18 cellular contexts compared by ENCODE assay signal in the genomic region with DNA sequence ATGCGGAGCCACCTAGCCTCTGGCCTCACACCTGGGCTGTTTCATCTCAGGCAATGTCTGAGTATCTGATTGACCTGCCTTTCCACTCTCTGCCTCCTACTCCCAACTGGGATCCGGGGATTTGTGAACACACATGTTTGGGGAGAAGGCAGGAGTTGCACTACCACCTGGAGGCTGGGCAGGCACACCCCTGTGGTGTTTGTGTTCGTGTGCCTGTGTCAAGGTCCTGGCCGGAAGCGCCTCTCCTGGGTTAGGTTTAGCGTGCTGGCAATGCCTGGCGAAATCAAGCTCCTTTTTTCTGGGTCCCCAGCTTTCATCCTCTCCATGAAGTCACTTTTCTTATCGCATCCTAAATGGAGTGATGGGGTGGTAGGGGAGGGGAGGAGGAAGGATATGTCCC.
DNase-seq lines count a peak whose midpoint lies in the region; ATAC-seq, FAIRE-seq and TF ChIP-seq lines count a peak whose summit lies in the region.
"Had no signal": no experiment of that assay in that cellular context is flagged by ENCODE, and none has a peak within 500 bp of the region (broad histone marks: within the 10 kb centered on the region; RNA-seq: fewer than 3 reads in every experiment).

No MANE protein-coding gene starts in this region.

- H2AK5ac ChIP-seq in H1 (ENCODE audit: low read depth, low read length): no peak overlapping the region

- H2BK15ac ChIP-seq in H1 (ENCODE audit: low read length): no peak overlapping the region

- peaks cover 11% of the 10 kb centered on the region for H3K4me1 ChIP-seq in HepG2 (ENCODE audit: insufficient read depth, low read length)
- no peaks in the 10 kb centered on the region for H3K4me1 ChIP-seq in right lobe of liver
- H3K4me1 ChIP-seq in H1 (replicated peaks in 1 of 4; ENCODE audit: control insufficient read depth in 3 of 4, insufficient read depth in 4 of 4, low read length in 3 of 4): peaks cover 0 to 3% (median 1%) of the 10 kb centered on the region in 4 experiments; a peak in 1 of 7 replicates
- peaks cover 11% of the 10 kb centered on the region for H3K4me1 ChIP-seq in mucosa of stomach (ENCODE audit: control insufficient read depth, insufficient read depth, low read length)

- no peaks in the 10 kb centered on the region for H3K36me3 Mint-ChIP-seq in type B pancreatic cell
- H3K36me3 Mint-ChIP-seq: IgD-negative memory B cell had no signal

- no peak overlapping the region for H3K14ac ChIP-seq in H1 (ENCODE audit: insufficient read length)

- peak overlapping the region; percentile 19; the same call in 1 of the 2 replicates for H2BK12ac ChIP-seq in H1 (ENCODE audit: low read depth, low read length)

- H3K23ac ChIP-seq in H1 (ENCODE audit: insufficient read length): no peak overlapping the region

- H3K4ac ChIP-seq in H1 (replicated peaks; ENCODE audit: insufficient read length, low read depth, low read length): no peak overlapping the region

- H3K56ac ChIP-seq in H1 (replicated peaks; ENCODE audit: insufficient read length, low read depth, low read length): no peak overlapping the region

- H3K4me3 Mint-ChIP-seq in type B pancreatic cell: no peak overlapping the region
- H3K4me3 Mint-ChIP-seq: IgD-negative memory B cell had no signal

- H3K4me3 ChIP-seq in HepG2 (replicated peaks in 1 of 3; ENCODE audit: insufficient read depth in 1 of 3, low read depth in 2 of 3, low read length in 3 of 3) (no peak overlapping the region), right lobe of liver (no peak overlapping the region), H1 (ENCODE audit: extremely low read depth in 1 of 4, insufficient read depth in 2 of 4, low read depth in 3 of 4, low read length in 4 of 4) (no peak overlapping the region), mucosa of stomach (ENCODE audit: low read length) (no peak overlapping the region)
- H3K4me3 ChIP-seq: BLaER1 had no signal

- DNase-seq in HepG2 (ENCODE audit: low spot score) (no peak), right lobe of liver (no peak), H1 (ENCODE audit: low read depth in 1 of 2, low spot score in 2 of 2) (no peak), type B pancreatic cell (ENCODE audit: extremely low spot score, unreplicated experiment) (no peak), left cardiac atrium (no peak), activated gamma-delta T cell treated with Interleukin-2 at 50 U/mL for 16 hours (no peak)
- DNase-seq: 8988T, AML-193, DMS 273 treated with DMSO at 0.1 percent for 48 hours, DMS79 treated with DMSO at 0.1 percent for 48 hours, EL, H7 had no signal

- no peak overlapping the region for H2BK20ac ChIP-seq in H1 (ENCODE audit: low read length)

- no peak overlapping the region for H4K8ac ChIP-seq in H1 (ENCODE audit: extremely low read depth, insufficient read depth, low read length)

- H3K79me1 ChIP-seq in H1 (ENCODE audit: low read depth, low read length): no peaks in the 10 kb centered on the region

- no peaks in the 10 kb centered on the region for H3K27me3 ChIP-seq in HepG2 (ENCODE audit: control insufficient read depth in 1 of 2, insufficient read depth in 2 of 2, low read length in 2 of 2)
- H3K27me3 ChIP-seq in right lobe of liver: no peaks in the 10 kb centered on the region
- no peaks in the 10 kb centered on the region for H3K27me3 ChIP-seq in H1 (replicated peaks in 1 of 4; ENCODE audit: control insufficient read depth in 3 of 4, extremely low read depth in 1 of 4, insufficient read depth in 3 of 4, low read length in 3 of 4)
- H3K27me3 ChIP-seq in mucosa of stomach (ENCODE audit: control insufficient read depth, insufficient read depth, low read length): no peaks in the 10 kb centered on the region
- H3K27me3 ChIP-seq: BLaER1 had no signal

- in situ Hi-C loops in HepG2 (cut with HindIII; ENCODE audit: extremely low pct_ligation_motif_present, low pct_unique_long_range_greater_than_20kb): no loop called here

- no peak for FAIRE-seq in HepG2 (lab: Jason Lieb, UNC)
- no peak for FAIRE-seq in H1 (lab: Jason Lieb, UNC)
- FAIRE-seq: G401.6, GM12891 had no signal

- H2BK120ac ChIP-seq in H1 (replicated peaks; ENCODE audit: low read depth, low read length): no peak overlapping the region

- H3K27ac ChIP-seq in HepG2 (ENCODE audit: extremely low read length, insufficient read depth, low read length) (no peak overlapping the region), right lobe of liver (no peak overlapping the region), H1 (ENCODE audit: low read depth, low read length) (no peak overlapping the region)
- H3K27ac ChIP-seq: BLaER1 had no signal

- no peaks in the 10 kb centered on the region for H3K9me3 ChIP-seq in HepG2 (ENCODE audit: low read length)
- no peaks in the 10 kb centered on the region for H3K9me3 ChIP-seq in right lobe of liver
- no peaks in the 10 kb centered on the region; a peak in 1 of 4 replicates for H3K9me3 ChIP-seq in H1 (ENCODE audit: insufficient read depth in 2 of 2, low read depth in 1 of 2, low read length in 1 of 2)
- no peaks in the 10 kb centered on the region for H3K9me3 ChIP-seq in mucosa of stomach (ENCODE audit: control insufficient read depth, low read length)
- H3K9me3 ChIP-seq: BLaER1 had no signal

- peak overlapping the region; percentile 19; the same call in 1 of the 2 replicates for H3K4me2 ChIP-seq in HepG2 (ENCODE audit: low read depth, low read length)
- no peak overlapping the region for H3K4me2 ChIP-seq in H1 (ENCODE audit: insufficient read depth in 1 of 2, low read depth in 2 of 2, low read length in 2 of 2)
- H3K4me2 ChIP-seq: BLaER1 had no signal

- H3K36me3 ChIP-seq in HepG2 (replicated peaks in 1 of 2; ENCODE audit: control insufficient read depth in 1 of 2, insufficient read depth in 2 of 2, low read length in 2 of 2) (no peaks in the 10 kb centered on the region), right lobe of liver (no peaks in the 10 kb centered on the region), H1 (ENCODE audit: control insufficient read depth in 2 of 4, insufficient read depth in 4 of 4, low read length in 3 of 4) (no peaks in the 10 kb centered on the region), mucosa of stomach (ENCODE audit: control insufficient read depth, insufficient read depth, low read length) (no peaks in the 10 kb centered on the region)
- H3K36me3 ChIP-seq: BLaER1 had no signal

- no peak for TF ChIP-seq EP300 in HepG2 (IDR thresholded peaks at IDR 0.05; ENCODE audit: low read depth in 2 of 2, low read length in 2 of 2)
- no peak for TF ChIP-seq EP300 in HepG2 (CRISPR knock-in tag; IDR thresholded peaks at IDR 0.05; ENCODE audit: borderline replicate concordance)
- TF ChIP-seq EP300 in H1 (IDR thresholded peaks at IDR 0.05; ENCODE audit: borderline replicate concordance in 1 of 2, low read depth in 2 of 2, low read length in 2 of 2): no peak

- no TSS peak for BruUV-seq in HepG2 (replicated peaks; lab: Mats Ljungman, UMichigan)

- no peak overlapping the region; the same call in 1 of the 2 replicates for H3K18ac ChIP-seq in H1 (ENCODE audit: extremely low read depth, low read length)

- H4K20me1 ChIP-seq in HepG2 (ENCODE audit: insufficient read depth, low read length): no peaks in the 10 kb centered on the region
- no peaks in the 10 kb centered on the region for H4K20me1 ChIP-seq in H1 (replicated peaks in 1 of 2; ENCODE audit: control insufficient read depth in 1 of 2, insufficient read depth in 2 of 2, low read length in 2 of 2)
- H4K20me1 ChIP-seq: BLaER1 had no signal

- intact Hi-C loops in HepG2 (cut with micrococcal nuclease; ENCODE audit: unreplicated experiment) (no loop called here), right lobe of liver (cut with DNase I) (no loop called here), left cardiac atrium (cut with DNase I) (no loop called here)

- H3K79me2 ChIP-seq in HepG2 (ENCODE audit: insufficient read depth, low read length) (no peaks in the 10 kb centered on the region), H1 (ENCODE audit: control insufficient read depth in 1 of 2, insufficient read depth in 2 of 2, low read length in 2 of 2) (no peaks in the 10 kb centered on the region)

- CTCF ChIA-PET in HepG2 (lab: Yijun Ruan, JAX; ENCODE audit: low intra/inter-chr PET ratio, low total read pairs): no interaction called here
- CTCF ChIA-PET in H1 (lab: Charles Lee; ENCODE audit: partially characterized antibody): interaction anchor here (0.9 to 1.2 kb wide), 3 partner anchors 8 to 23 kb away, joined by 3 to 5 read pairs (median 3); no protein-coding TSS in a partner anchor

- POLR2A ChIA-PET in HepG2 (lab: Yijun Ruan, JAX) (no interaction called here), H1 (lab: Charles Lee; ENCODE audit: partially characterized antibody) (no interaction called here)

- no peaks in the 10 kb centered on the region for H3K9me3 Mint-ChIP-seq in type B pancreatic cell

- peaks cover 3% of the 10 kb centered on the region for H3K27me3 Mint-ChIP-seq in type B pancreatic cell

- H3K23me2 ChIP-seq in H1 (ENCODE audit: low read depth, low read length): peaks cover 9% of the 10 kb centered on the region; the same call in 1 of the 2 replicates

- no peak overlapping the region for H3K9ac ChIP-seq in HepG2 (ENCODE audit: insufficient read depth, low read depth, low read length)
- no peak overlapping the region for H3K9ac ChIP-seq in H1 (replicated peaks in 1 of 4; ENCODE audit: extremely low read depth in 1 of 4, low read depth in 3 of 4, low read length in 3 of 4)
- H3K9ac ChIP-seq in mucosa of stomach (ENCODE audit: low read length): peak overlapping the region; percentile 35
- H3K9ac ChIP-seq: BLaER1 had no signal

- TF ChIP-seq RAD21 in HepG2 (CRISPR knock-in tag; IDR thresholded peaks at IDR 0.05) (no peak), H1 (IDR thresholded peaks at IDR 0.05 in 1 of 2, conservative IDR thresholded peaks at IDR 0.05 in 1 of 2; ENCODE audit: low read depth in 2 of 2, low read length in 2 of 2) (no peak)

- H2BK5ac ChIP-seq in H1 (ENCODE audit: low read depth, low read length): no peak overlapping the region

- no peak overlapping the region for H4K91ac ChIP-seq in H1 (replicated peaks; ENCODE audit: insufficient read length, low read length)

- peak; percentile 32 for TF ChIP-seq CTCF in HepG2 (CRISPR knock-in tag; IDR thresholded peaks at IDR 0.05)
- TF ChIP-seq CTCF in right lobe of liver (IDR thresholded peaks at IDR 0.05): no peak
- TF ChIP-seq CTCF in H1 (IDR thresholded peaks at IDR 0.05; ENCODE audit: control extremely low read depth in 1 of 3, insufficient read depth in 1 of 3, low read depth in 1 of 3, low read length in 3 of 3): no peak
- no peak for TF ChIP-seq CTCF in type B pancreatic cell (conservative IDR thresholded peaks at IDR 0.05)

- WGBS in HepG2 (ENCODE audit: low lambda C conversion rate): 20% methylated on average over 7 of the region's 8 CpGs
- WGBS in right lobe of liver (ENCODE audit: insufficient coverage, low coverage, low lambda C conversion rate, missing lambda C conversion rate): 50% methylated on average over 1 of the region's 8 CpGs
- 73% methylated on average over 6 of the region's 8 CpGs; no CpG with 5 or more reads in 1 of the 2 experiments for WGBS in H1 (ENCODE audit: extremely low coverage in 1 of 2, insufficient coverage in 1 of 2, insufficient read length in 1 of 2, insufficient replicate concordance in 2 of 2, low coverage in 1 of 2, low lambda C conversion rate in 2 of 2, missing lambda C conversion rate in 1 of 2), 2 experiments

- H3K27ac Mint-ChIP-seq in type B pancreatic cell: peak overlapping the region; percentile 46
- H3K27ac Mint-ChIP-seq: IgD-negative memory B cell had no signal

- H2AFZ ChIP-seq in HepG2 (ENCODE audit: low read length) (no peak overlapping the region), H1 (ENCODE audit: low read length) (peak overlapping the region; percentile 65)

- TF ChIP-seq POLR2A in HepG2 (IDR thresholded peaks at IDR 0.05; ENCODE audit: insufficient read depth in 1 of 2, low read depth in 2 of 2, low read length in 2 of 2): no peak
- no peak for TF ChIP-seq POLR2A in right lobe of liver (IDR thresholded peaks at IDR 0.05)
- no peak for TF ChIP-seq POLR2A in H1 (IDR thresholded peaks at IDR 0.05; ENCODE audit: control extremely low read depth in 1 of 2, low read depth in 2 of 2, low read length in 2 of 2)

- ATAC-seq in HepG2 (no peak), right lobe of liver (no peak), left cardiac atrium (no peak), GM21381 (IDR thresholded peaks at IDR 0.05; ENCODE audit: unreplicated experiment) (no peak)

- no peaks in the 10 kb centered on the region for H3K4me1 Mint-ChIP-seq in type B pancreatic cell (ENCODE audit: unreplicated experiment)
- H3K4me1 Mint-ChIP-seq: IgD-negative memory B cell had no signal

- H4K5ac ChIP-seq in H1 (ENCODE audit: insufficient read length, low read depth, low read length): no peak overlapping the region
